Comparison of ENCODE assay signal across 12 cellular contexts in the genomic region with DNA sequence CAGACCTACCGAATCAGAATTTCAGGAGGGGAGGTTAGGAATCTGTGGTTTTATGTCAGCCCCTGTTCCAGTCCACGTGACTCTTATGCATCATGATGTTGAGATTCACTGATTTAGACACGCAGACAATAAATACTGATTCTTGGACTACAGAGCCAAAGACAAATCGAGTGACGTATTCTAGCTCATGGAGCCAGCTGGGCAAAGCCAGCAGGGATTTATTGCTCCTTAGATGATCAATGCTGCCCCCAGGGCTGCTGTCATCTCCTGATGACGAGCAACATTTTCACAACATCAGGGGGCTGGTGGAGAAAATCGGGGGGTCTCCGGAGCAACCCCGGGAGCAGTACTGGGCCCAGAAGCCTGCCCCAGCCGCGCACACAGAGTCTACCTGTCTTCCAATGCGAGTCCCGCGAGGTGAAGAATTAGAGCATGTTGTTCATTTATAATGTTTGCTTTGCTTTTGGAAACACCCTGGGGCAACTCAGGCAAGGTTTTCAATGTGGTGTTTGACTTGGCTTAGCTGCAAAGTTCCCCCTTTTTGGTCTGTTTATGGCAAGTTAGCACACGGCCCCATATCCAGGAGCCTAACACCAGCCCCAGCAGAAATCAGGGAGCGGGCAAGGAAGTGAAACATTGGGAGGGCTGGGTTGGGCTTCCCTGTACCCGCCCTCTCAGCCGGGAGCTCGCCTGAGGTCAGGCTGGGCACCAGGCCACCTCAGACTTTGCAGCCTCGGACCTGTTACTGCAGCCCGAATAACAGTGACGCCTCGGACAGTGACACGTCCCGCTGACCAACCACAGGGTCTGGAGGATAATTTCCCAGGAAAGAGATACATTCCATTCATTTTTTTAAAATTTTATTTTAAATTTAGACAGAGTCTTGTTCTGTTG. TPM values are rescaled to one million over a fixed set of nuclear protein-coding genes. Genes with fewer than 3 reads are reported as not detected.
DNase-seq lines count a peak whose midpoint lies in the region; TF ChIP-seq lines count a peak whose summit lies in the region.
"Had no signal": no experiment of that assay in that cellular context is flagged by ENCODE, and none has a peak within 500 bp of the region (broad histone marks: within the 10 kb centered on the region; RNA-seq: fewer than 3 reads in every experiment).

No MANE protein-coding gene starts in this region.

- H3K4me2 ChIP-seq in fibroblast of lung (ENCODE audit: extremely low read depth, insufficient read depth, low read length) (peak overlapping the region; percentile 37), osteoblast (ENCODE audit: insufficient read depth, low read length) (peak overlapping the region; percentile 91)

- H3K36me3 ChIP-seq in fibroblast of lung (ENCODE audit: control insufficient read depth, insufficient read depth, low read length) (no peaks in the 10 kb centered on the region), osteoblast (ENCODE audit: insufficient read depth, low read length) (no peaks in the 10 kb centered on the region)
- H3K36me3 ChIP-seq: ovary had no signal

- no peaks in the 10 kb centered on the region for H3K79me2 ChIP-seq in fibroblast of lung (ENCODE audit: control insufficient read depth, insufficient read depth, low read length)
- H3K79me2 ChIP-seq in osteoblast (ENCODE audit: insufficient read depth, low read length): no peaks in the 10 kb centered on the region

- peaks cover 4 to 6% (median 4%) of the 10 kb centered on the region in 3 donors for H3K27me3 Mint-ChIP-seq in immature natural killer cell (ENCODE audit: low read depth in 3 of 3)

- no peak for TF ChIP-seq CTCF in fibroblast of lung (conservative IDR thresholded peaks at IDR 0.05 in 1 of 2, IDR thresholded peaks at IDR 0.05 in 1 of 2; ENCODE audit: low read depth in 1 of 2, low read length in 2 of 2)
- TF ChIP-seq CTCF in osteoblast (IDR thresholded peaks at IDR 0.05; ENCODE audit: extremely low read depth, low read depth, low read length): no peak

- H3K4me1 Mint-ChIP-seq in immature natural killer cell: peaks cover 9 to 19% of the 10 kb centered on the region in 2 donors

- H3K9ac ChIP-seq in fibroblast of lung (ENCODE audit: insufficient read depth, low read length): no peak overlapping the region

- no peaks in the 10 kb centered on the region for H3K27me3 ChIP-seq in fibroblast of lung (ENCODE audit: control insufficient read depth, insufficient read depth, low read length)
- H3K27me3 ChIP-seq in osteoblast (ENCODE audit: insufficient read depth, low read length): no peaks in the 10 kb centered on the region
- H3K27me3 ChIP-seq: ovary had no signal

- H3K4me1 ChIP-seq in fibroblast of lung (ENCODE audit: control insufficient read depth, extremely low read depth, insufficient read depth, low read length) (no peaks in the 10 kb centered on the region), osteoblast (ENCODE audit: insufficient read depth, low read length) (peaks cover 11% of the 10 kb centered on the region)

- no peak overlapping the region for H2AFZ ChIP-seq in fibroblast of lung (ENCODE audit: low read length)
- peak overlapping the region; percentile 92 for H2AFZ ChIP-seq in osteoblast (ENCODE audit: low read length)

- H3K4me3 Mint-ChIP-seq in immature natural killer cell: no peak overlapping the region

- H3K9me3 ChIP-seq in fibroblast of lung (ENCODE audit: control insufficient read depth, insufficient read depth, low read depth, low read length) (no peaks in the 10 kb centered on the region), osteoblast (ENCODE audit: low read depth, low read length) (no peaks in the 10 kb centered on the region)
- H3K9me3 ChIP-seq: ovary had no signal

- DNase-seq in COLO668 (lab: John Stamatoyannopoulos, UW; ENCODE audit: unreplicated experiment) (peak; percentile 25), NCI-H69 (lab: John Stamatoyannopoulos, UW) (peak; percentile 89), fibroblast of lung (ENCODE audit: low read depth in 2 of 2) (peak; percentile 24 to 45), osteoblast (ENCODE audit: insufficient read length, low spot score, missing footprints) (peak; percentile 93), SW480 (ENCODE audit: low spot score) (no peak), immature natural killer cell (no peak), OCI-M2 (lab: John Stamatoyannopoulos, UW; ENCODE audit: unreplicated experiment) (no peak), putamen (ENCODE audit: low spot score) (no peak)
- DNase-seq: NCI-H1048, ovary had no signal

- H3K36me3 Mint-ChIP-seq in immature natural killer cell: no peaks in the 10 kb centered on the region

- H4K20me1 ChIP-seq in fibroblast of lung (ENCODE audit: control insufficient read depth, extremely low read depth, insufficient read depth, low read length) (no peaks in the 10 kb centered on the region), osteoblast (ENCODE audit: insufficient read depth, low read length) (no peaks in the 10 kb centered on the region)

- no peaks in the 10 kb centered on the region for H3K9me3 Mint-ChIP-seq in immature natural killer cell

- H3K4me3 ChIP-seq in fibroblast of lung (replicated peaks in 1 of 4; ENCODE audit: control extremely low read depth in 1 of 4, insufficient read depth in 1 of 4, low read depth in 3 of 4, low read length in 4 of 4): no peak overlapping the region
- H3K4me3 ChIP-seq in osteoblast (ENCODE audit: insufficient read depth, low read length): peak overlapping the region; percentile 67
- H3K4me3 ChIP-seq: ovary had no signal

- H3K27ac Mint-ChIP-seq in immature natural killer cell: no peak overlapping the region

- no peak overlapping the region for H3K27ac ChIP-seq in fibroblast of lung (ENCODE audit: insufficient read depth, low read length)
- H3K27ac ChIP-seq in osteoblast (ENCODE audit: low read depth, low read length): peak overlapping the region; percentile 91
- H3K27ac ChIP-seq: ovary had no signal

RNA-seq across cellular contexts. Expression of gene CLDN14, which starts 19.9 kb away (rescaled TPM):
- total RNA-seq in fibroblast of lung: not detected in 2 replicates
- not detected in 2 replicates for polyA plus RNA-seq in fibroblast of lung
- polyA plus RNA-seq in fibroblast of lung (2012): not detected in 2 replicates
- polyA minus RNA-seq in fibroblast of lung (ENCODE audit: low replicate concordance): not detected in 2 replicates
- total RNA-seq in osteoblast: 0.29 and 0.36 TPM in 2 replicates
- polyA plus RNA-seq in immature natural killer cell: not detected
- total RNA-seq: activated CD8-positive, alpha-beta memory T cell treated with anti-CD3 and anti-CD28 coated beads for 36 hours; ovary; temporal lobe had no signal

Comparison
In these comparisons a context has a peak if more than half of its experiments do, and no peak if none do; other contexts are left out.
1. DNase-seq: peak in COLO668 (single experiment), NCI-H69 (single experiment), fibroblast of lung (2 of 2) and osteoblast (single experiment); none in SW480 (single experiment), immature natural killer cell (0 of 3), OCI-M2 (single experiment) and putamen (single experiment).